8 cellular contexts compared by ENCODE assay signal in genomic region chr1:35557611-35558373, GRCh38. TPM values are rescaled to one million over a fixed set of nuclear protein-coding genes. Genes with fewer than 3 reads are reported as not detected.
DNase-seq lines count a peak whose midpoint lies in the region; ATAC-seq lines count a peak whose summit lies in the region.

NCDN (plus strand) TSS chr1:35557799; CDS start chr1:35558191, 392 bp downstream.

- H3K36me3 ChIP-seq in BLaER1, result peaks cover 41% of the 10 kb centered on the region

- H3K27ac ChIP-seq in BLaER1, result peak within 1 kb of the TSS; percentile 91

- no peaks in the 10 kb centered on the region for H3K9me3 ChIP-seq in BLaER1

- peaks cover 53% of the 10 kb centered on the region for H3K4me1 ChIP-seq in BLaER1

- ATAC-seq in GM19328 (IDR thresholded peaks at IDR 0.05; ENCODE audit: unreplicated experiment) (peak; percentile 73), HG03520 (IDR thresholded peaks at IDR 0.05; ENCODE audit: unreplicated experiment) (peak; percentile 72), left lobe of liver (peak; percentile 82)

- no peaks in the 10 kb centered on the region for H3K27me3 ChIP-seq in BLaER1

- peak within 1 kb of the TSS; percentile 91 for H3K9ac ChIP-seq in BLaER1

- peak within 1 kb of the TSS; percentile 91 for H3K4me3 ChIP-seq in BLaER1

- H3K4me2 ChIP-seq in BLaER1, result peak within 1 kb of the TSS; percentile 89

- H4K20me1 ChIP-seq in BLaER1, result peaks cover 36% of the 10 kb centered on the region

- DNase-seq in NCI-H748 (lab: John Stamatoyannopoulos, UW; ENCODE audit: unreplicated experiment) (peak; percentile 95), dedifferentiated amniotic fluid mesenchymal stem cell (ENCODE audit: extremely low spot score) (peak; percentile 98), left lobe of liver (ENCODE audit: low spot score) (peak; percentile 96)
- DNase-seq in activated CD4-positive, alpha-beta T cell treated with anti-CD3 and anti-CD28 coated beads, Interleukin-2, amount 50 U/mL, for 1 hour, result peak; percentile 93
- DNase-seq in stimulated activated CD4-positive, alpha-beta T cell treated with anti-CD3 and anti-CD28 coated beads, Interleukin-2, amount 100 ng/mL, for 4 hours (ENCODE audit: low read depth), result peak; percentile 95

RNA-seq across cellular contexts. Expression of gene NCDN, which starts in this region (rescaled TPM):
- 7.0 TPM for total RNA-seq in left lobe of liver

Comparison
In these comparisons a context has a peak if more than half of its experiments do, and no peak if none do; other contexts are left out.
1. Peak in every context shown above with its lines: DNase-seq, ATAC-seq, H3K4me3 ChIP-seq and H3K27ac ChIP-seq.